In genomic region chr17:60540460-60540859, GRCh38 we compare ENCODE assay signal across 18 cellular contexts. TPM values are rescaled to one million over a fixed set of nuclear protein-coding genes. Genes with fewer than 3 reads are reported as not detected.
DNase-seq lines count a peak whose midpoint lies in the region; ATAC-seq, FAIRE-seq and TF ChIP-seq lines count a peak whose summit lies in the region.
"Had no signal": no experiment of that assay in that cellular context is flagged by ENCODE, and none has a peak within 500 bp of the region (broad histone marks: within the 10 kb centered on the region; RNA-seq: fewer than 3 reads in every experiment).

No MANE protein-coding gene starts in this region.

- SMC1A ChIA-PET in GM12878 (lab: Charles Lee; ENCODE audit: uncharacterized antibody, unreplicated experiment) = no interaction called here

- H3K4me1 ChIP-seq in GM12878 (ENCODE audit: control insufficient read depth, insufficient read depth, low read length) (no peaks in the 10 kb centered on the region), K562 (replicated peaks in 1 of 2; ENCODE audit: control insufficient read depth in 2 of 2, insufficient read depth in 2 of 2, low read length in 2 of 2) (no peaks in the 10 kb centered on the region)
- H3K4me1 ChIP-seq: BLaER1, Caco-2 had no signal

- H3K79me2 ChIP-seq in GM12878 (ENCODE audit: control insufficient read depth, insufficient read depth, low read length) (no peaks in the 10 kb centered on the region), K562 (ENCODE audit: control insufficient read depth, insufficient read depth, low read length) (no peaks in the 10 kb centered on the region)

- H3K9me1 ChIP-seq in K562 (ENCODE audit: control insufficient read depth, insufficient read depth, low read length) = no peaks in the 10 kb centered on the region

- 100% methylated on average over 1 of the region's 1 CpG for WGBS in GM12878 (ENCODE audit: insufficient coverage, insufficient replicate concordance, low lambda C conversion rate, missing lambda C conversion rate)
- WGBS in K562 (ENCODE audit: insufficient coverage, low coverage, missing lambda C conversion rate) = 21% methylated on average over 1 of the region's 1 CpG

- DNase-seq in GM12878 (ENCODE audit: low read depth, low spot score) (no peak), K562 (ENCODE audit: extremely low read depth in 1 of 4, low spot score in 3 of 4) (no peak), GM03348 (ENCODE audit: low spot score) (no peak)
- DNase-seq: 8988T; ACHN; BE2C; C1 segment of cervical spinal cord; Caco-2; Calu3; CD4-positive, alpha-beta T cell; CD8-positive, alpha-beta T cell; DMS79 treated with DMSO at 0.1 percent for 48 hours; GF-D8 had no signal

- no peak for FAIRE-seq in GM12878 (lab: Jason Lieb, UNC)
- no peak for FAIRE-seq in K562 (lab: Jason Lieb, UNC)
- FAIRE-seq: D721Med, GM12891, GM19239 had no signal

- RAD21 ChIA-PET in GM12878 (lab: Charles Lee; ENCODE audit: unreplicated experiment) = no interaction called here

- no peak for TF ChIP-seq CTCF in GM12878 (IDR thresholded peaks at IDR 0.05 in 2 of 3, conservative IDR thresholded peaks at IDR 0.05 in 1 of 3; ENCODE audit: control insufficient read depth in 2 of 3, extremely low read depth in 1 of 3, insufficient read depth in 1 of 3, low read depth in 3 of 3, low read length in 3 of 3)
- TF ChIP-seq CTCF in K562 (IDR thresholded peaks at IDR 0.05 in 2 of 3, conservative IDR thresholded peaks at IDR 0.05 in 1 of 3; ENCODE audit: insufficient read depth in 2 of 3, low read depth in 1 of 3, low read length in 3 of 3) = no peak

- H2AFZ ChIP-seq in GM12878 (ENCODE audit: control insufficient read depth, low read depth, low read length) (no peak overlapping the region), K562 (ENCODE audit: low read depth, low read length) (no peak overlapping the region)

- in situ Hi-C loops in GM12878 (cut with MboI) = no loop called here
- in situ Hi-C loops in K562 (cut with MboI) = no loop called here

- no peak overlapping the region for H3K4me2 ChIP-seq in GM12878 (ENCODE audit: control insufficient read depth, insufficient read depth)
- H3K4me2 ChIP-seq in K562 (ENCODE audit: insufficient read depth, low read length) = no peak overlapping the region
- H3K4me2 ChIP-seq: BLaER1 had no signal

- TF ChIP-seq POLR2A in GM12878 (IDR thresholded peaks at IDR 0.05; ENCODE audit: low read depth, low read length) = no peak
- no peak for TF ChIP-seq POLR2A in K562 (conservative IDR thresholded peaks at IDR 0.05)

- TF ChIP-seq RAD21 in GM12878 (IDR thresholded peaks at IDR 0.05; ENCODE audit: insufficient read depth, low read depth, low read length) (no peak), K562 (CRISPR knock-in tag; conservative IDR thresholded peaks at IDR 0.05 in 1 of 2, IDR thresholded peaks at IDR 0.05 in 1 of 2) (no peak)

- H3K9ac ChIP-seq in GM12878 (ENCODE audit: control insufficient read depth, insufficient read depth, low read length) (no peak overlapping the region), K562 (ENCODE audit: insufficient read depth in 1 of 2, low read depth in 2 of 2, low read length in 2 of 2) (no peak overlapping the region)
- H3K9ac ChIP-seq: BLaER1 had no signal

- H4K20me1 ChIP-seq in GM12878 (ENCODE audit: control insufficient read depth, insufficient read depth) = no peaks in the 10 kb centered on the region
- no peaks in the 10 kb centered on the region for H4K20me1 ChIP-seq in K562 (replicated peaks; ENCODE audit: control insufficient read depth, insufficient read depth, low read length)
- H4K20me1 ChIP-seq: BLaER1 had no signal

- CTCF ChIA-PET in GM12878 (lab: Yijun Ruan, JAX) = interaction anchor here (0.6 to 1.1 kb wide), 3 partner anchors 17 to 829 kb away, joined by 3 read pairs; no protein-coding TSS in a partner anchor
- CTCF ChIA-PET in K562 (lab: Yijun Ruan, JAX; ENCODE audit: low intra/inter-chr PET ratio) = no interaction called here

- H3K36me3 ChIP-seq in GM12878 (ENCODE audit: control insufficient read depth in 2 of 2, insufficient read depth in 2 of 2, low read length in 1 of 2) (no peaks in the 10 kb centered on the region), K562 (ENCODE audit: control insufficient read depth, insufficient read depth, low read length) (no peaks in the 10 kb centered on the region)
- H3K36me3 ChIP-seq: BE2C, BLaER1 had no signal

- ATAC-seq in GM12878 (no peak), K562 (no peak), HG03571 (IDR thresholded peaks at IDR 0.05; ENCODE audit: unreplicated experiment) (no peak)
- ATAC-seq: CD8-positive, alpha-beta T cell had no signal

- POLR2A ChIA-PET in GM12878 (lab: Charles Lee) = no interaction called here
- POLR2A ChIA-PET in K562 (lab: Yijun Ruan, JAX) = interaction anchor here (0.9 kb wide), 1 partner anchor 61 kb away, joined by 3 read pairs; no protein-coding TSS in a partner anchor

- BruUV-seq in GM12878 (replicated peaks; lab: Mats Ljungman, UMichigan) (no TSS peak), K562 (replicated peaks; lab: Mats Ljungman, UMichigan) (no TSS peak)

- TF ChIP-seq EP300 in GM12878 (IDR thresholded peaks at IDR 0.05; ENCODE audit: borderline replicate concordance in 1 of 2, control insufficient read depth in 1 of 2, low read depth in 2 of 2, low read length in 2 of 2) = no peak
- TF ChIP-seq EP300 in K562 (IDR thresholded peaks at IDR 0.05; ENCODE audit: low read length) = no peak

- intact Hi-C loops in GM12878 (cut with micrococcal nuclease; ENCODE audit: unreplicated experiment) = no loop called here
- intact Hi-C loops in K562 (cut with micrococcal nuclease) = no loop called here

- H3K4me3 ChIP-seq in GM12878 (no peak overlapping the region), K562 (no peak overlapping the region)
- H3K4me3 ChIP-seq: BLaER1 had no signal

- H3K9me3 ChIP-seq in GM12878 (replicated peaks; ENCODE audit: control insufficient read depth, insufficient read depth, low read length) (no peaks in the 10 kb centered on the region), K562 (replicated peaks; ENCODE audit: control insufficient read depth, insufficient read depth, low read depth, low read length) (no peaks in the 10 kb centered on the region)
- H3K9me3 ChIP-seq: BE2C, BLaER1, Caco-2 had no signal

- no peaks in the 10 kb centered on the region for H3K27me3 ChIP-seq in GM12878 (replicated peaks in 1 of 2; ENCODE audit: control insufficient read depth in 2 of 2, insufficient read depth in 2 of 2, low read length in 1 of 2)
- no peaks in the 10 kb centered on the region for H3K27me3 ChIP-seq in K562 (ENCODE audit: control insufficient read depth in 2 of 2, insufficient read depth in 2 of 2, low read length in 2 of 2)
- H3K27me3 ChIP-seq: BE2C, BLaER1 had no signal

- H3K27ac ChIP-seq in GM12878 (ENCODE audit: control insufficient read depth, insufficient read depth) (no peak overlapping the region), K562 (ENCODE audit: extremely low read depth, low read depth, low read length) (no peak overlapping the region)
- H3K27ac ChIP-seq: BLaER1 had no signal

RNA-seq across cellular contexts. Expression of gene APPBP2, which starts 14.4 kb away (rescaled TPM):
- 30.8 and 50.6 TPM in 2 replicates for total RNA-seq in GM12878 (2013; cell fraction: nucleolus; rRNA removed)
- 12.1 and 16.2 TPM in 2 replicates for total RNA-seq in GM12878 (2014; rRNA removed)
- 14.1 and 14.5 TPM in 2 replicates for total RNA-seq in GM12878 (2014; rRNA removed; fragmentation: Illumina TruSeq; extraction: Trizol)
- total RNA-seq in GM12878 (2021) = 22.5 and 25.3 TPM in 2 replicates
- 4.2 TPM for polyA plus RNA-seq in GM12878 (2011; ENCODE audit: low read depth)
- 21.2 and 30.9 TPM in 2 replicates for polyA plus RNA-seq in GM12878 (2011; rRNA removed)
- polyA plus RNA-seq in GM12878 (2011; cell fraction: cytosol; rRNA removed) = 4.6 and 6.2 TPM in 2 replicates
- polyA plus RNA-seq in GM12878 (2011; cell fraction: nucleus; rRNA removed) = 7.1 and 8.0 TPM in 2 replicates
- 6.8 and 11.3 TPM in 2 replicates for polyA plus RNA-seq in GM12878 (2012)
- polyA plus RNA-seq in GM12878 (2014; fragmentation: Illumina TruSeq; extraction: Trizol) = 11.4 and 14.1 TPM in 2 replicates
- 1 to 10 TPM; 4.3 to 5.7 TPM for polyA plus RNA-seq in GM12878 (2014; fragmentation: Nextera tagmentation; extraction: Ambion mirVana)
- 7.3 and 8.4 TPM in 2 replicates for polyA plus RNA-seq in GM12878 (2014; rRNA removed)
- 10 to 100 TPM; 30.3 to 30.8 TPM for polyA plus RNA-seq in GM12878 (2016; fragmentation: Nextera tagmentation; extraction: Ambion mirVana)
- 17.1 and 30.9 TPM in 2 replicates for polyA minus RNA-seq in GM12878 (2011; rRNA and poly(A)+ RNA removed)
- 9.7 and 12.0 TPM in 2 replicates for polyA minus RNA-seq in GM12878 (2011; cell fraction: cytosol; rRNA and poly(A)+ RNA removed)
- polyA minus RNA-seq in GM12878 (2011; cell fraction: nucleus; rRNA and poly(A)+ RNA removed) = 6.3 and 11.2 TPM in 2 replicates
- total RNA-seq in K562 (2011; cell fraction: chromatin; rRNA removed; ENCODE audit: low replicate concordance) = 18.9 and 23.0 TPM in 2 replicates
- 4.7 and 6.0 TPM in 2 replicates for total RNA-seq in K562 (2011; cell fraction: nucleolus; rRNA removed)
- 8.2 and 9.9 TPM in 2 replicates for total RNA-seq in K562 (2011; cell fraction: nucleoplasm; rRNA removed)
- 5.1 and 6.1 TPM in 2 replicates for total RNA-seq in K562 (2014; rRNA removed)
- total RNA-seq in K562 (2014; rRNA removed; fragmentation: Illumina TruSeq; extraction: Trizol) = 16.8 and 19.0 TPM in 2 replicates
- 9.4 and 10.0 TPM in 2 replicates for total RNA-seq in K562 (2015; rRNA removed; fragmentation: Illumina TruSeq; extraction: Trizol)
- 14.7 and 15.4 TPM in 2 replicates for total RNA-seq in K562 (2021)
- polyA plus RNA-seq in K562 (2011; rRNA removed) = 12.6 and 15.5 TPM in 2 replicates
- 1.6 and 4.8 TPM in 2 replicates for polyA plus RNA-seq in K562 (2011; cell fraction: cytosol; rRNA removed)
- 4.1 and 7.1 TPM in 2 replicates for polyA plus RNA-seq in K562 (2011; cell fraction: nucleus; rRNA removed)
- 8.8 and 9.0 TPM in 2 replicates for polyA plus RNA-seq in K562 (2012)
- 5.3 and 6.9 TPM in 2 replicates for polyA plus RNA-seq in K562 (2014; fragmentation: Illumina TruSeq; extraction: Trizol)
- polyA plus RNA-seq in K562 (2014; fragmentation: Nextera tagmentation; extraction: Ambion mirVana) = 1 to 10 TPM; 2.7 to 3.4 TPM
- polyA plus RNA-seq in K562 (2014; rRNA removed) = 3.7 and 5.4 TPM in 2 replicates
- 26.3 and 28.3 TPM in 2 replicates for polyA minus RNA-seq in K562 (2011; rRNA and poly(A)+ RNA removed)
- 5.3 and 10.0 TPM in 2 replicates for polyA minus RNA-seq in K562 (2011; cell fraction: cytosol; rRNA and poly(A)+ RNA removed)
- 3.6 and 7.4 TPM in 2 replicates for polyA minus RNA-seq in K562 (2011; cell fraction: nucleus; rRNA and poly(A)+ RNA removed)

RNA-seq across cellular contexts. Expression of gene PPM1D, which starts 59.5 kb away (rescaled TPM):
- total RNA-seq in GM12878 (2013; cell fraction: nucleolus; rRNA removed) = 13.2 and 14.1 TPM in 2 replicates
- total RNA-seq in GM12878 (2014; rRNA removed) (7.2 and 9.0 TPM in 2 replicates), GM12878 (2014; rRNA removed; fragmentation: Illumina TruSeq; extraction: Trizol) (12.3 and 12.8 TPM in 2 replicates), GM12878 (2021) (15.9 and 16.9 TPM in 2 replicates), K562 (2014; rRNA removed) (7.4 and 9.0 TPM in 2 replicates), K562 (2014; rRNA removed; fragmentation: Illumina TruSeq; extraction: Trizol) (12.6 and 14.6 TPM in 2 replicates), K562 (2015; rRNA removed; fragmentation: Illumina TruSeq; extraction: Trizol) (11.9 and 13.0 TPM in 2 replicates), K562 (2021) (17.6 and 19.0 TPM in 2 replicates)
- polyA plus RNA-seq in GM12878 (2011; ENCODE audit: low read depth) = 4.2 TPM
- polyA plus RNA-seq in GM12878 (2011; rRNA removed) (9.2 and 9.3 TPM in 2 replicates), GM12878 (2014; fragmentation: Illumina TruSeq; extraction: Trizol) (12.3 and 18.1 TPM in 2 replicates), GM12878 (2014; fragmentation: Nextera tagmentation; extraction: Ambion mirVana) (1 to 10 TPM; 1.9 to 3.5 TPM), GM12878 (2014; rRNA removed) (7.9 and 10.6 TPM in 2 replicates), GM12878 (2016; fragmentation: Nextera tagmentation; extraction: Ambion mirVana) (10 to 100 TPM; 17.5 to 20.8 TPM), K562 (2011; rRNA removed) (5.7 and 7.0 TPM in 2 replicates), K562 (2014; fragmentation: Illumina TruSeq; extraction: Trizol) (10.6 and 14.0 TPM in 2 replicates), K562 (2014; fragmentation: Nextera tagmentation; extraction: Ambion mirVana) (1 to 10 TPM; 2.1 to 2.7 TPM), K562 (2014; rRNA removed) (6.2 and 7.8 TPM in 2 replicates)
- polyA plus RNA-seq in GM12878 (2011; cell fraction: cytosol; rRNA removed) = 6.8 and 6.9 TPM in 2 replicates
- polyA plus RNA-seq in GM12878 (2011; cell fraction: nucleus; rRNA removed) = 5.9 and 7.8 TPM in 2 replicates
- polyA plus RNA-seq in GM12878 (2012) = 6.1 TPM in 2 replicates
- 11.6 and 13.4 TPM in 2 replicates for polyA minus RNA-seq in GM12878 (2011; rRNA and poly(A)+ RNA removed)
- 3.4 and 6.0 TPM in 2 replicates for polyA minus RNA-seq in GM12878 (2011; cell fraction: cytosol; rRNA and poly(A)+ RNA removed)
- 7.0 and 13.2 TPM in 2 replicates for polyA minus RNA-seq in GM12878 (2011; cell fraction: nucleus; rRNA and poly(A)+ RNA removed)
- 6.7 and 7.6 TPM in 2 replicates for total RNA-seq in K562 (2011; cell fraction: chromatin; rRNA removed; ENCODE audit: low replicate concordance)
- total RNA-seq in K562 (2011; cell fraction: nucleolus; rRNA removed) = 3.9 and 4.3 TPM in 2 replicates
- total RNA-seq in K562 (2011; cell fraction: nucleoplasm; rRNA removed) = 4.7 and 5.0 TPM in 2 replicates
- 4.3 and 5.6 TPM in 2 replicates for polyA plus RNA-seq in K562 (2011; cell fraction: cytosol; rRNA removed)
- polyA plus RNA-seq in K562 (2011; cell fraction: nucleus; rRNA removed) = 3.7 and 3.9 TPM in 2 replicates
- polyA plus RNA-seq in K562 (2012) = 6.6 and 7.9 TPM in 2 replicates
- polyA minus RNA-seq in K562 (2011; rRNA and poly(A)+ RNA removed) = 14.7 and 16.9 TPM in 2 replicates
- polyA minus RNA-seq in K562 (2011; cell fraction: cytosol; rRNA and poly(A)+ RNA removed) = 4.9 and 5.4 TPM in 2 replicates
- polyA minus RNA-seq in K562 (2011; cell fraction: nucleus; rRNA and poly(A)+ RNA removed) = 3.5 and 5.7 TPM in 2 replicates

Comparison
In these comparisons a context has a peak if more than half of its experiments do, and no peak if none do; other contexts are left out.
1. Of the 99 proteins assayed by ChIP-seq in both K562 and GM12878: peak only in K562: none; only in GM12878: NFXL1; in both: none; in neither: 97; mixed calls (peak in some experiments, not most) for 1.